ENCODE assay signal across 9 cellular contexts in genomic region chr15:57031605-57032004, GRCh38.
DNase-seq lines count a peak whose midpoint lies in the region; ATAC-seq and TF ChIP-seq lines count a peak whose summit lies in the region.
"Had no signal": no experiment of that assay in that cellular context is flagged by ENCODE, and none has a peak within 500 bp of the region (broad histone marks: within the 10 kb centered on the region; RNA-seq: fewer than 3 reads in every experiment).

No MANE protein-coding gene starts in this region.

- H3K4me2 ChIP-seq in hepatocyte, result peak overlapping the region; percentile 18

- no peaks in the 10 kb centered on the region for H3K27me3 Mint-ChIP-seq in stimulated activated memory B cell treated with anti-CD40 and anti-IgM and Interleukin-4, amounts not matched to agents 10 μg/mL and 1 μg/mL and 100 μg/mL, for 72 hours

- H3K4me1 Mint-ChIP-seq in stimulated activated memory B cell treated with anti-CD40 and anti-IgM and Interleukin-4, amounts not matched to agents 10 μg/mL and 1 μg/mL and 100 μg/mL, for 72 hours, result peaks cover 62% of the 10 kb centered on the region

- peaks cover 7% of the 10 kb centered on the region for H3K4me1 ChIP-seq in hepatocyte (ENCODE audit: insufficient read depth)
- H3K4me1 ChIP-seq: parathyroid adenoma had no signal

- H3K9me3 ChIP-seq in hepatocyte (ENCODE audit: low read depth) (no peaks in the 10 kb centered on the region), WERI-Rb-1 (ENCODE audit: severe bottlenecking) (no peaks in the 10 kb centered on the region)
- H3K9me3 ChIP-seq: body of pancreas had no signal

- H2AFZ ChIP-seq in hepatocyte, result no peak overlapping the region
- H2AFZ ChIP-seq: parathyroid adenoma had no signal

- TF ChIP-seq CTCF in hepatocyte (IDR thresholded peaks at IDR 0.05; ENCODE audit: poor library complexity) (no peak), WERI-Rb-1 (IDR thresholded peaks at IDR 0.05; ENCODE audit: low read depth, low read length) (no peak)

- H3K27me3 ChIP-seq in hepatocyte, result no peaks in the 10 kb centered on the region
- H3K27me3 ChIP-seq in WERI-Rb-1 (ENCODE audit: insufficient read depth, low read depth, severe bottlenecking), result no peaks in the 10 kb centered on the region
- H3K27me3 ChIP-seq: body of pancreas had no signal

- no peak for ATAC-seq in stimulated activated memory B cell treated with anti-CD40 and anti-IgM and Interleukin-4, amounts not matched to agents 10 μg/mL and 1 μg/mL and 100 μg/mL, for 72 hours
- ATAC-seq: body of pancreas had no signal

- H3K27ac ChIP-seq in hepatocyte (peak overlapping the region; percentile 14), WERI-Rb-1 (no peak overlapping the region)
- H3K27ac ChIP-seq: body of pancreas, parathyroid adenoma had no signal

- peaks cover 100% of the 10 kb centered on the region for H3K79me2 ChIP-seq in hepatocyte

- H3K4me3 Mint-ChIP-seq in stimulated activated memory B cell treated with anti-CD40 and anti-IgM and Interleukin-4, amounts not matched to agents 10 μg/mL and 1 μg/mL and 100 μg/mL, for 72 hours, result no peak overlapping the region

- peaks cover 14% of the 10 kb centered on the region for H3K36me3 Mint-ChIP-seq in stimulated activated memory B cell treated with anti-CD40 and anti-IgM and Interleukin-4, amounts not matched to agents 10 μg/mL and 1 μg/mL and 100 μg/mL, for 72 hours

- peaks cover 49% of the 10 kb centered on the region for H4K20me1 ChIP-seq in hepatocyte (ENCODE audit: insufficient read depth, poor library complexity, severe bottlenecking)

- H3K9me3 Mint-ChIP-seq in stimulated activated memory B cell treated with anti-CD40 and anti-IgM and Interleukin-4, amounts not matched to agents 10 μg/mL and 1 μg/mL and 100 μg/mL, for 72 hours, result peaks cover 4% of the 10 kb centered on the region

- no peaks in the 10 kb centered on the region for H3K9me2 ChIP-seq in hepatocyte (replicated peaks; ENCODE audit: insufficient read depth)

- peak; percentile 4 for DNase-seq in HK-2 (ENCODE audit: unreplicated experiment)
- DNase-seq in amygdala (lab: John Stamatoyannopoulos, UW), result peak in 37 of 56 donors; percentile 4 to 79 (median 23)
- DNase-seq in hepatocyte (ENCODE audit: low spot score), result peak; percentile 35
- no peak for DNase-seq in SW 1271 (lab: John Stamatoyannopoulos, UW)
- DNase-seq in DMS53 (lab: John Stamatoyannopoulos, UW), result no peak
- DNase-seq in WERI-Rb-1, result no peak

- 32% methylated on average over 1 of the region's 1 CpG for WGBS in hepatocyte (ENCODE audit: low lambda C conversion rate, missing lambda C conversion rate)

- H3K4me3 ChIP-seq in hepatocyte (no peak overlapping the region), WERI-Rb-1 (ENCODE audit: low read depth, low read length) (no peak overlapping the region)
- H3K4me3 ChIP-seq: body of pancreas had no signal

- H3K27ac Mint-ChIP-seq in stimulated activated memory B cell treated with anti-CD40 and anti-IgM and Interleukin-4, amounts not matched to agents 10 μg/mL and 1 μg/mL and 100 μg/mL, for 72 hours, result peak overlapping the region; percentile 32

- no peaks in the 10 kb centered on the region for H3K36me3 ChIP-seq in hepatocyte (replicated peaks; ENCODE audit: insufficient read depth, low read depth)
- H3K36me3 ChIP-seq in WERI-Rb-1, result no peaks in the 10 kb centered on the region

Comparison
In these comparisons a context has a peak if more than half of its experiments do, and no peak if none do; other contexts are left out.
1. DNase-seq: peak in HK-2 (single experiment), amygdala (37 of 56) and hepatocyte (single experiment); none in SW 1271 (0 of 2), DMS53 (single experiment) and WERI-Rb-1 (single experiment).